14 cellular contexts compared by ENCODE assay signal in the genomic region with DNA sequence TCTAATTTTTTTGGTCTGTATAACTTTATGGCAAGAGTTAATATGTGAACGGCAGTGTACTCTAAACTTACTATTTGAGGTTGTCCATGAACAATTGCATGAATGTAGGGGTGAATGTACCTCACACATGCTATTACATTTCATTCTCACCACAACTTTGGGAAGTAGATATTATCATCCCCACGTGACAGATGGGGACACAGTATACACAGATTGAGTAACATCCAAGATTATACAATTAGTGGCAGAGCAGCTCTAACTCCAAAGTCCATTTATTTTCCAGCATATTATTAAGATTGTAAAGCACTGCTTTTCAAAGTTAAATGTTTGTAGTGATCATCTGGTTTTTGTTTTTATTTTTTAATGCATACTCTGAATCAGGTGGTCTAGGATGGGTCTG.
"Had no signal": no experiment of that assay in that cellular context is flagged by ENCODE, and none has a peak within 500 bp of the region (broad histone marks: within the 10 kb centered on the region; RNA-seq: fewer than 3 reads in every experiment).

No MANE protein-coding gene starts in this region.

- H3K27ac Mint-ChIP-seq: activated CD8-positive, alpha-beta memory T cell treated with anti-CD3 and anti-CD28 coated beads, Interleukin-2, amount 10 ng/mL, durations not matched to agents 7 days and 5 days; activated naive CD4-positive, alpha-beta T cell treated with anti-CD3 and anti-CD28 coated beads, Interleukin-2, amount 50 U/mL, for 72 hours; immature natural killer cell; natural killer cell; stimulated activated memory B cell treated with anti-CD40 and anti-IgM and Interleukin-4, amounts not matched to agents 10 μg/mL and 1 μg/mL and 100 μg/mL, for 72 hours; T-helper 17 cell had no signal

- H3K4me3 ChIP-seq: esophagus muscularis mucosa, right atrium auricular region, tibial nerve had no signal

- ATAC-seq: activated CD8-positive, alpha-beta memory T cell treated with anti-CD3 and anti-CD28 coated beads, Interleukin-2, amount 10 ng/mL, durations not matched to agents 7 days and 5 days; activated naive CD4-positive, alpha-beta T cell treated with anti-CD3 and anti-CD28 coated beads, Interleukin-2, amount 50 U/mL, for 72 hours; activated T-cell treated with anti-CD3 and anti-CD28 coated beads, Interleukin-2, amount 50 U/mL, for 4 hours; stimulated activated memory B cell treated with anti-CD40 and anti-IgM and Interleukin-4, amounts not matched to agents 10 μg/mL and 1 μg/mL and 100 μg/mL, for 72 hours; T-helper 17 cell had no signal

- DNase-seq: activated CD8-positive, alpha-beta memory T cell treated with anti-CD3 and anti-CD28 coated beads, Interleukin-2, amount 10 ng/mL, durations not matched to agents 7 days and 5 days; activated effector memory CD4-positive, alpha-beta T cell treated with anti-CD3 and anti-CD28 coated beads, Interleukin-2, amount 50 U/mL, for 16 hours; activated T-cell treated with anti-CD3 and anti-CD28 coated beads, Interleukin-2, amount 50 U/mL, for 4 hours; brain microvascular endothelial cell; immature natural killer cell; mammary epithelial cell; natural killer cell; T-helper 17 cell had no signal

- H3K36me3 ChIP-seq: brain microvascular endothelial cell, esophagus muscularis mucosa, right atrium auricular region, tibial nerve had no signal

- H3K27me3 ChIP-seq: brain microvascular endothelial cell, esophagus muscularis mucosa, right atrium auricular region, tibial nerve had no signal

- H3K27me3 Mint-ChIP-seq: activated CD8-positive, alpha-beta memory T cell treated with anti-CD3 and anti-CD28 coated beads, Interleukin-2, amount 10 ng/mL, durations not matched to agents 7 days and 5 days; stimulated activated memory B cell treated with anti-CD40 and anti-IgM and Interleukin-4, amounts not matched to agents 10 μg/mL and 1 μg/mL and 100 μg/mL, for 72 hours; T-helper 17 cell had no signal

- H3K9me3 ChIP-seq: esophagus muscularis mucosa, right atrium auricular region had no signal

- H3K27ac ChIP-seq: brain microvascular endothelial cell, esophagus muscularis mucosa, right atrium auricular region, tibial nerve had no signal

- FAIRE-seq: TTC549 had no signal

- H3K4me1 ChIP-seq: esophagus muscularis mucosa, right atrium auricular region, tibial nerve had no signal

- H3K4me3 Mint-ChIP-seq: activated CD8-positive, alpha-beta memory T cell treated with anti-CD3 and anti-CD28 coated beads, Interleukin-2, amount 10 ng/mL, durations not matched to agents 7 days and 5 days; activated T-cell treated with anti-CD3 and anti-CD28 coated beads, Interleukin-2, amount 50 U/mL, for 4 hours; immature natural killer cell; natural killer cell; stimulated activated memory B cell treated with anti-CD40 and anti-IgM and Interleukin-4, amounts not matched to agents 10 μg/mL and 1 μg/mL and 100 μg/mL, for 72 hours; T-helper 17 cell had no signal

- H3K36me3 Mint-ChIP-seq: activated CD8-positive, alpha-beta memory T cell treated with anti-CD3 and anti-CD28 coated beads, Interleukin-2, amount 10 ng/mL, durations not matched to agents 7 days and 5 days; activated naive CD4-positive, alpha-beta T cell treated with anti-CD3 and anti-CD28 coated beads, Interleukin-2, amount 50 U/mL, for 72 hours; natural killer cell; stimulated activated memory B cell treated with anti-CD40 and anti-IgM and Interleukin-4, amounts not matched to agents 10 μg/mL and 1 μg/mL and 100 μg/mL, for 72 hours had no signal

- H3K9me3 Mint-ChIP-seq: activated T-cell treated with anti-CD3 and anti-CD28 coated beads, Interleukin-2, amount 50 U/mL, for 4 hours; immature natural killer cell; natural killer cell; stimulated activated memory B cell treated with anti-CD40 and anti-IgM and Interleukin-4, amounts not matched to agents 10 μg/mL and 1 μg/mL and 100 μg/mL, for 72 hours had no signal

- H3K4me1 Mint-ChIP-seq: activated CD8-positive, alpha-beta memory T cell treated with anti-CD3 and anti-CD28 coated beads, Interleukin-2, amount 10 ng/mL, durations not matched to agents 7 days and 5 days; immature natural killer cell; natural killer cell; stimulated activated memory B cell treated with anti-CD40 and anti-IgM and Interleukin-4, amounts not matched to agents 10 μg/mL and 1 μg/mL and 100 μg/mL, for 72 hours; T-helper 17 cell had no signal
